ENCODE assay signal across 10 cellular contexts in genomic region chr12:121061831-121062230, GRCh38. TPM values are rescaled to one million over a fixed set of nuclear protein-coding genes. Genes with fewer than 3 reads are reported as not detected.
DNase-seq lines count a peak whose midpoint lies in the region; ATAC-seq and TF ChIP-seq lines count a peak whose summit lies in the region.
"Had no signal": no experiment of that assay in that cellular context is flagged by ENCODE, and none has a peak within 500 bp of the region (broad histone marks: within the 10 kb centered on the region; RNA-seq: fewer than 3 reads in every experiment).

No MANE protein-coding gene starts in this region.

- no peak overlapping the region for H3K27ac ChIP-seq in heart right ventricle
- no peak overlapping the region for H3K27ac ChIP-seq in body of pancreas

- H3K36me3 ChIP-seq in heart right ventricle: no peaks in the 10 kb centered on the region
- no peaks in the 10 kb centered on the region for H3K36me3 ChIP-seq in body of pancreas (replicated peaks in 1 of 2; ENCODE audit: insufficient read depth in 1 of 2, low read depth in 2 of 2)

- H3K27ac Mint-ChIP-seq in type B pancreatic cell: no peak overlapping the region
- H3K27ac Mint-ChIP-seq: T-cell had no signal

- no peak overlapping the region for H3K4me3 ChIP-seq in heart right ventricle
- H3K4me3 ChIP-seq in body of pancreas: no peak overlapping the region

- peaks cover 4% of the 10 kb centered on the region for H3K27me3 Mint-ChIP-seq in type B pancreatic cell
- H3K27me3 Mint-ChIP-seq: T-cell had no signal

- H3K9me3 Mint-ChIP-seq in type B pancreatic cell: no peaks in the 10 kb centered on the region
- H3K9me3 Mint-ChIP-seq: T-cell had no signal

- H3K27me3 ChIP-seq in heart right ventricle (peaks cover 0 to 3% (median 0%) of the 10 kb centered on the region in 7 donors), body of pancreas (no peaks in the 10 kb centered on the region)

- H3K4me1 Mint-ChIP-seq in type B pancreatic cell (ENCODE audit: unreplicated experiment): no peaks in the 10 kb centered on the region

- no peak for ATAC-seq in heart right ventricle
- no peak for ATAC-seq in left cardiac atrium
- ATAC-seq in body of pancreas: no peak
- ATAC-seq in GM18873 (IDR thresholded peaks at IDR 0.05; ENCODE audit: low FRiP score, unreplicated experiment): no peak
- no peak for ATAC-seq in GM21529 (IDR thresholded peaks at IDR 0.05; ENCODE audit: unreplicated experiment)
- ATAC-seq: T-cell had no signal

- no peaks in the 10 kb centered on the region for H3K36me3 Mint-ChIP-seq in type B pancreatic cell
- H3K36me3 Mint-ChIP-seq: T-cell had no signal

- TF ChIP-seq CTCF in heart right ventricle (IDR thresholded peaks at IDR 0.05) (peak in 6 of 9 donors; percentile 26 to 51 (median 40)), type B pancreatic cell (conservative IDR thresholded peaks at IDR 0.05) (peak; percentile 37), body of pancreas (IDR thresholded peaks at IDR 0.05) (peak in 3 of 7 experiments; percentile 4 to 28 (median 18))

- no peak overlapping the region for H3K4me3 Mint-ChIP-seq in type B pancreatic cell
- H3K4me3 Mint-ChIP-seq: T-cell had no signal

- H3K4me1 ChIP-seq in heart right ventricle: peaks cover 0 to 19% (median 9%) of the 10 kb centered on the region in 9 donors
- H3K4me1 ChIP-seq in body of pancreas: peaks cover 7% of the 10 kb centered on the region

- TF ChIP-seq POLR2A in body of pancreas (IDR thresholded peaks at IDR 0.05): no peak

- no peaks in the 10 kb centered on the region for H3K9me3 ChIP-seq in heart right ventricle
- no peaks in the 10 kb centered on the region for H3K9me3 ChIP-seq in body of pancreas

- 33 to 47% methylated on average over 2 of the region's 2 CpGs for WGBS in heart right ventricle, 2 donors
- WGBS in body of pancreas, 2 donors: 30 to 40% methylated on average over 2 of the region's 2 CpGs

- intact Hi-C loops in heart right ventricle (cut with DNase I) (loop anchor here in 7 of 10 donors (5.0 kb wide), 3 partner anchors 35 to 50 kb away; no protein-coding TSS in a partner anchor), left cardiac atrium (cut with DNase I) (loop anchor here in 1 of 2 donors (5.0 kb wide), 1 partner anchor 35 kb away; no protein-coding TSS in a partner anchor), body of pancreas (cut with DNase I) (no loop called here)

- DNase-seq in heart right ventricle (no peak), left cardiac atrium (no peak), OCI-M1 (lab: John Stamatoyannopoulos, UW) (peak; percentile 71), fibroblast of peridontal ligament (ENCODE audit: extremely low read depth) (peak; percentile 67), type B pancreatic cell (ENCODE audit: extremely low spot score, unreplicated experiment) (no peak), body of pancreas (no peak)
- DNase-seq: activated effector memory CD4-positive, alpha-beta T cell treated with Interleukin-2 at 50 U/mL for 16 hours; T-cell had no signal

RNA-seq across cellular contexts. Expression of gene OASL, which starts 22.8 kb away (rescaled TPM):
- 1 to 10 TPM in 4 of 10 donors, under 1 TPM in 6; 0.19 to 2.5 (median 0.97) TPM for total RNA-seq in heart right ventricle
- under 1 TPM; 0.70 to 0.95 TPM for polyA plus RNA-seq in heart right ventricle
- total RNA-seq in left cardiac atrium: 1 to 10 TPM in 1 of 2 donors, under 1 TPM in 1; 0.35 to 1.6 TPM
- total RNA-seq in type B pancreatic cell (ENCODE audit: low replicate concordance): 0.17 and 0.19 TPM in 2 replicates
- 1 to 10 TPM in 1 of 2 donors, under 1 TPM in 1; 0.78 to 1.3 TPM for total RNA-seq in body of pancreas

RNA-seq across cellular contexts. Expression of gene C12orf43, which starts 45.5 kb away (rescaled TPM):
- total RNA-seq in heart right ventricle (10 to 100 TPM in 1 of 10 donors, 1 to 10 TPM in 9; 5.7 to 11.4 (median 8.2) TPM), left cardiac atrium (10 to 100 TPM in 1 of 2 donors, 1 to 10 TPM in 1; 8.8 to 10.4 TPM), type B pancreatic cell (ENCODE audit: low replicate concordance) (15.1 and 21.2 TPM in 2 replicates), body of pancreas (10 to 100 TPM in 1 of 2 donors, 1 to 10 TPM in 1; 6.7 to 11.5 TPM)
- polyA plus RNA-seq in heart right ventricle: 10 to 100 TPM in 1 of 2 donors, 1 to 10 TPM in 1; 8.6 to 10.8 TPM

Comparison
In these comparisons a context has a peak if more than half of its experiments do, and no peak if none do; other contexts are left out.
1. DNase-seq: peak in OCI-M1 (single experiment) and fibroblast of peridontal ligament (single experiment); none in heart right ventricle (0 of 2), left cardiac atrium (single experiment), type B pancreatic cell (single experiment) and body of pancreas (0 of 4).